Comparison of ENCODE assay signal across 29 cellular contexts in the genomic region with DNA sequence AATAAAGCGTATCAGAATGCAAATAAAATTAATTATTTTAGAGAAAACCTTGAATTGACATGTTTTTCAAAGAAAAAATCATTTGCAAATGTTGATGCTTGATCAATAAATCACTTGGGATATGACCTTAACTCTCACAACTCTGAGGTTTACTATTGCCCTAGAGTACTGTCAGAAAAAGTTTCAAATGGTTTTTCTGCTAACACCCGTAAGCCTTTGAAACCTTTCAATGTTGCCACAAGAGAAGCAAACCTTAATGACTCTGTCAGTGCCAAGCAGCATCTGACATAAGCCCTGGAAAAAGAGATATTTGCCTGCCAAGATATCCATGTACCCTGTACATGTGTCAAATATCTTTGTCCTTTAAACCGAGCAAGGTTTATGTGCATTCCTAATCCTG.
"Had no signal": no experiment of that assay in that cellular context is flagged by ENCODE, and none has a peak within 500 bp of the region (broad histone marks: within the 10 kb centered on the region; RNA-seq: fewer than 3 reads in every experiment).

No MANE protein-coding gene starts in this region.

- ATAC-seq: Panc1 had no signal

- DNase-seq: Karpas-422, KBM-7, MM.1S, MV-4-11, NCI-H1092, NCI-H1105, NCI-H1417 treated with DMSO at 0.1 percent for 48 hours, NCI-H146, NCI-H1694, NCI-H187, NCI-H1930, NCI-H2029 treated with DMSO at 0.1 percent for 48 hours, NCI-H2081 treated with DMSO at 0.1 percent for 48 hours, NCI-H2107, NCI-H2171, NCI-H226, NCI-H446 treated with DMSO at 0.1 percent for 48 hours, NCI-H510A, NCI-H524, NCI-H526, NCI-H69, NCI-H748 treated with DMSO at 0.1 percent for 48 hours, NCI-H82, PC-9, Right ventricle myocardium superior, SHP77 treated with DMSO at 0.1 percent for 48 hours, SK-N-SH, SW 1271 had no signal
